ENCODE assay signal across 22 cellular contexts in the genomic region with DNA sequence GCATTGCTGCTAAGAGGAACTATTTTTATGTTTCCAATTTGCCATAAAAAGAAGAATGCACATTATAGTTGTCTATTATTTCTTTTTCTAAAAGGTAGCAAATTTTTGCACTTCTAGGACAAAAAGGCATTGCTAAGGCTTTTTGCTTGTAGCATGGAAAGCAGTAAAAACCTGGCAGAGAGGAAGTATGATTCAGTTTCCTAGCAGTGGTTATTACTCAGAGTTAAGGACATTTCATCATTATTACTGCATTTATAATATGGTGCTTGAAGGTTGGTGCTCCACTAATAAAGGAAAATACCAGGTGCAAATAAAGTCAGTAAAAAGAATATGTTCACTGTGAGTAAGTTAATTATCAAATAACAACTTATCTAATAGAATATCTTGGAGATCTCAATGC.
"Had no signal": no experiment of that assay in that cellular context is flagged by ENCODE, and none has a peak within 500 bp of the region (broad histone marks: within the 10 kb centered on the region; RNA-seq: fewer than 3 reads in every experiment).

No MANE protein-coding gene starts in this region.

- H3K36me3 ChIP-seq: brain microvascular endothelial cell, esophagus muscularis mucosa, pancreas, right lobe of liver, vagina, WERI-Rb-1 had no signal

- H3K4me1 ChIP-seq: esophagus muscularis mucosa, pancreas, right lobe of liver, testis, vagina had no signal

- DNase-seq: activated CD4-positive, alpha-beta T cell treated with anti-CD3 and anti-CD28 coated beads, Interleukin-2, amount 50 U/mL, for 1 hour; activated CD4-positive, CD25-positive, alpha-beta regulatory T cell treated with anti-CD3 and anti-CD28 coated beads, Interleukin-2, amount 50 U/mL, for 72 hours; activated CD8-positive, alpha-beta T cell treated with anti-CD3 and anti-CD28 coated beads, Interleukin-2, amount 10 ng/mL, durations not matched to agents 7 days and 5 days; aorta; brain microvascular endothelial cell; central memory CD4-positive, alpha-beta T cell; effector memory CD4-positive, alpha-beta T cell; glutamatergic neuron; hypothalamus; left cardiac atrium; pancreas; right lobe of liver; stimulated activated CD8-positive, alpha-beta memory T cell treated with anti-CD3 and anti-CD28 coated beads, Interleukin-4, amount 100 ng/mL, for 48 hours; stimulated activated naive B cell treated with anti-CD40 and anti-IgM and Interleukin-4, amounts not matched to agents 10 μg/mL and 1 μg/mL and 100 μg/mL, for 72 hours; testis; trophoblast cell; WERI-Rb-1 had no signal

- H3K27me3 ChIP-seq: brain microvascular endothelial cell, esophagus muscularis mucosa, pancreas, right lobe of liver, testis, vagina had no signal

- H3K4me3 ChIP-seq: esophagus muscularis mucosa, pancreas, right lobe of liver, skin epidermis, testis, vagina had no signal

- ATAC-seq: activated CD8-positive, alpha-beta T cell treated with anti-CD3 and anti-CD28 coated beads, Interleukin-2, amount 10 ng/mL, durations not matched to agents 7 days and 5 days; activated naive CD4-positive, alpha-beta T cell treated with anti-CD3 and anti-CD28 coated beads, Interleukin-2, amount 50 U/mL, for 72 hours; left cardiac atrium; natural killer cell treated with Interleukin-12 subunit alpha and Interleukin-12 subunit beta and Interleukin-15 and Interleukin-18, amount 100 ng/mL, for 72 hours; pancreas; right lobe of liver; stimulated activated naive B cell treated with anti-CD40 and anti-IgM and Interleukin-4, amounts not matched to agents 10 μg/mL and 1 μg/mL and 100 μg/mL, for 72 hours had no signal

- H3K27ac ChIP-seq: brain microvascular endothelial cell, esophagus muscularis mucosa, pancreas, right lobe of liver, skin epidermis, testis, vagina, WERI-Rb-1 had no signal

- H3K9me3 ChIP-seq: esophagus muscularis mucosa, pancreas, right lobe of liver, testis, vagina had no signal
